ENCODE assay signal across 10 cellular contexts in genomic region chr13:67048084-67048792, GRCh38.
A peak's percentile ranks its signal among the peaks of the same experiment; 100 is the strongest.
DNase-seq lines count a peak whose midpoint lies in the region; ATAC-seq and TF ChIP-seq lines count a peak whose summit lies in the region.
"Had no signal": no experiment of that assay in that cellular context is flagged by ENCODE, and none has a peak within 500 bp of the region (broad histone marks: within the 10 kb centered on the region; RNA-seq: fewer than 3 reads in every experiment).

No MANE protein-coding gene starts in this region.

- peak overlapping the region; percentile 61 for H2AFZ ChIP-seq in neural progenitor cell (replicated peaks)
- H2AFZ ChIP-seq: parathyroid adenoma had no signal

- DNase-seq in astrocyte of the cerebellum (ENCODE audit: low read depth) = peak; percentile 72
- peak; percentile 4 for DNase-seq in neural progenitor cell (ENCODE audit: low spot score)
- DNase-seq in HuH-7 (ENCODE audit: low spot score) = no peak
- no peak for DNase-seq in COR-L47 (lab: John Stamatoyannopoulos, UW)
- no peak for DNase-seq in left colon
- DNase-seq in SIG-M5 (lab: John Stamatoyannopoulos, UW) = no peak

- ATAC-seq in GM19397 (IDR thresholded peaks at IDR 0.05; ENCODE audit: unreplicated experiment) = peak; percentile 68
- peak; percentile 62 for ATAC-seq in HG03060 (IDR thresholded peaks at IDR 0.05; ENCODE audit: low read depth, unreplicated experiment)
- no peak for ATAC-seq in left colon

- H3K4me3 ChIP-seq in astrocyte of the cerebellum (ENCODE audit: low read depth, low read length) (no peak overlapping the region), neural progenitor cell (no peak overlapping the region)

- no peak overlapping the region for H3K4me3 Mint-ChIP-seq in neural progenitor cell
- H3K4me3 Mint-ChIP-seq: T-helper 1 cell treated with Interleukin-12 subunit alpha and Interleukin-12 subunit beta and Interleukin-4 antibody, amounts not matched to agents 30 μg/mL and 1 μg/mL, for 36 hours had no signal

- intact Hi-C loops in left colon (cut with DNase I, micrococcal nuclease) = no loop called here

- H3K9me3 Mint-ChIP-seq in neural progenitor cell = no peaks in the 10 kb centered on the region
- H3K9me3 Mint-ChIP-seq: T-helper 1 cell treated with Interleukin-12 subunit alpha and Interleukin-12 subunit beta and Interleukin-4 antibody, amounts not matched to agents 30 μg/mL and 1 μg/mL, for 36 hours had no signal

- no peaks in the 10 kb centered on the region for H4K20me1 ChIP-seq in neural progenitor cell (ENCODE audit: low read depth)

- H3K36me3 Mint-ChIP-seq in neural progenitor cell = no peaks in the 10 kb centered on the region

- H3K27ac ChIP-seq in neural progenitor cell = no peak overlapping the region
- H3K27ac ChIP-seq: parathyroid adenoma had no signal

- peak overlapping the region; percentile 72 for H3K27ac Mint-ChIP-seq in neural progenitor cell
- H3K27ac Mint-ChIP-seq: T-helper 1 cell treated with Interleukin-12 subunit alpha and Interleukin-12 subunit beta and Interleukin-4 antibody, amounts not matched to agents 30 μg/mL and 1 μg/mL, for 36 hours had no signal

- no peaks in the 10 kb centered on the region for H3K4me1 ChIP-seq in neural progenitor cell
- H3K4me1 ChIP-seq: parathyroid adenoma had no signal

- no peaks in the 10 kb centered on the region for H3K9me3 ChIP-seq in neural progenitor cell (ENCODE audit: low read depth)

- H3K36me3 ChIP-seq in neural progenitor cell = no peaks in the 10 kb centered on the region

- in situ Hi-C loops in astrocyte of the cerebellum (cut with HindIII; ENCODE audit: low sequenced_read_pairs) = no loop called here

- H3K9ac ChIP-seq in neural progenitor cell = no peak overlapping the region
- H3K9ac ChIP-seq: parathyroid adenoma had no signal

- H3K27me3 Mint-ChIP-seq in neural progenitor cell (ENCODE audit: insufficient read depth, low read depth) = peaks cover 3% of the 10 kb centered on the region

- no peak overlapping the region for H3K4me2 ChIP-seq in neural progenitor cell

- no peaks in the 10 kb centered on the region for H3K79me2 ChIP-seq in neural progenitor cell (ENCODE audit: low read depth)
- H3K79me2 ChIP-seq: parathyroid adenoma had no signal

- H3K4me1 Mint-ChIP-seq in neural progenitor cell = peaks cover 7% of the 10 kb centered on the region

- H3K27me3 ChIP-seq in neural progenitor cell = no peaks in the 10 kb centered on the region

- TF ChIP-seq CTCF in astrocyte of the cerebellum (IDR thresholded peaks at IDR 0.05; ENCODE audit: low read depth, low read length, missing control alignments) (peak; percentile 20), neural progenitor cell (IDR thresholded peaks at IDR 0.05) (no peak)

- no peaks in the 10 kb centered on the region for H3F3A ChIP-seq in neural progenitor cell (ENCODE audit: low read depth)

Comparison
In these comparisons a context has a peak if more than half of its experiments do, and no peak if none do; other contexts are left out.
1. DNase-seq: peak in astrocyte of the cerebellum (single experiment) and neural progenitor cell (single experiment); none in HuH-7 (single experiment), COR-L47 (single experiment), left colon (0 of 2) and SIG-M5 (single experiment).